8 cellular contexts compared by ENCODE assay signal in the genomic region with DNA sequence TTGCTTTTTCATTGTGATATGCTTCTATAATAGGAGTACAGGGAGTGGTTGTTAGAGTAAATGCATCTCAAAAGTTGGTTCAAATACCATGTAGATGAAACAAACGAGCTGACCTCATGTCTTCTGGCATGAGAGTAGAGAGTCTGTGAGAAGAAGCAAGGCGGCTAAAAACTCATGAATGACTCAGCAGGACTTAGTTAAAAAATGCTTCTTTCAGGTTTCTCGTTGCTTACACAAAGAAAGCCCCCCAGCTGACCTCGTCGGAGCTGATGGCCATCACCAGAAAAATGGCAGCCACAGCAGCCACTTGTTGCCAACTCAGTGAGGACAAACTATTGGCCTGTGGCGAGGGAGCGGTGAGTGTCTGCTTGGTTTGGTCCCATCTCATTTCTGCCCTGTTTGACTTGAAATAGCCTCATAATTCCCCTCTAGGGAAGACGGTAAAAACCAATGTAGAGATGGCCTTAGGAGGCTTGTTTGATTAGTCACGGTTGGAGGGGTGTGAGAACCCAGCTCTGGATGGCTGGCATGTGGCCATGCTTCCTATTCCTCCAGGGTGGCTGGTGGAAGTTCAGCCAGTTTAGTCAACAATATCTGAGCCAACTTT. TPM values are rescaled to one million over a fixed set of nuclear protein-coding genes. Genes with fewer than 3 reads are reported as not detected.
DNase-seq lines count a peak whose midpoint lies in the region; ATAC-seq, FAIRE-seq and TF ChIP-seq lines count a peak whose summit lies in the region.

No MANE protein-coding gene starts in this region.

- H2BK120ac ChIP-seq in H1 (replicated peaks; ENCODE audit: low read depth, low read length) = peak overlapping the region; percentile 1

- no peaks in the 10 kb centered on the region for H3K36me3 Mint-ChIP-seq in activated T-helper 1 cell treated with anti-CD3 and anti-CD28 coated beads, Interleukin-12 subunit alpha, Interleukin-12 subunit beta, Interleukin-2, Interleukin-4 antibody, amounts not matched to agents 30 ng/mL and 10 ng/mL and 1 ng/mL, durations not matched to agents 14 hours and 24 hours and 36 hours (ENCODE audit: low read depth)

- H3K23me2 ChIP-seq in H1 (ENCODE audit: low read depth, low read length) = no peaks in the 10 kb centered on the region

- intact Hi-C loops in activated T-helper 1 cell treated with anti-CD3 and anti-CD28 coated beads, Interleukin-12 subunit alpha, Interleukin-12 subunit beta, Interleukin-2, Interleukin-4 antibody, amounts not matched to agents 30 ng/mL and 10 ng/mL and 1 ng/mL, durations not matched to agents 14 hours and 24 hours and 36 hours (cut with micrococcal nuclease) = no loop called here
- intact Hi-C loops in gastrocnemius medialis (cut with DNase I; ENCODE audit: low total_unique reads) = no loop called here

- no peak overlapping the region for H3K4me3 Mint-ChIP-seq in activated T-helper 1 cell treated with anti-CD3 and anti-CD28 coated beads, Interleukin-12 subunit alpha, Interleukin-12 subunit beta, Interleukin-2, Interleukin-4 antibody, amounts not matched to agents 30 ng/mL and 10 ng/mL and 1 ng/mL, durations not matched to agents 14 hours and 24 hours and 36 hours

- H3K79me1 ChIP-seq in H1 (ENCODE audit: low read depth, low read length) = no peaks in the 10 kb centered on the region

- no peak overlapping the region for H3K23ac ChIP-seq in H1 (ENCODE audit: insufficient read length)

- H3K79me2 ChIP-seq in H1 (ENCODE audit: control insufficient read depth in 1 of 2, insufficient read depth in 2 of 2, low read length in 2 of 2) = no peaks in the 10 kb centered on the region

- no peaks in the 10 kb centered on the region for H3K36me3 ChIP-seq in H1 (ENCODE audit: control insufficient read depth in 2 of 4, insufficient read depth in 4 of 4, low read length in 3 of 4)
- no peaks in the 10 kb centered on the region for H3K36me3 ChIP-seq in effector memory CD4-positive, alpha-beta T cell (ENCODE audit: control insufficient read depth, insufficient read depth, low read length)
- H3K36me3 ChIP-seq in gastrocnemius medialis = no peaks in the 10 kb centered on the region

- peaks cover 5% of the 10 kb centered on the region for H3K27me3 Mint-ChIP-seq in activated T-helper 1 cell treated with anti-CD3 and anti-CD28 coated beads, Interleukin-12 subunit alpha, Interleukin-12 subunit beta, Interleukin-2, Interleukin-4 antibody, amounts not matched to agents 30 ng/mL and 10 ng/mL and 1 ng/mL, durations not matched to agents 14 hours and 24 hours and 36 hours (ENCODE audit: insufficient read depth)

- no peaks in the 10 kb centered on the region for H4K20me1 ChIP-seq in H1 (replicated peaks in 1 of 2; ENCODE audit: control insufficient read depth in 1 of 2, insufficient read depth in 2 of 2, low read length in 2 of 2)

- H2BK20ac ChIP-seq in H1 (ENCODE audit: low read length) = peak overlapping the region; percentile 72; the same call in 1 of the 2 replicates

- CTCF ChIA-PET in H1 (lab: Charles Lee; ENCODE audit: partially characterized antibody) = interaction anchor here (1.3 to 2.0 kb wide), 2 partner anchors 12 to 110 kb away, joined by 4 to 9 read pairs; no protein-coding TSS in a partner anchor

- POLR2A ChIA-PET in H1 (lab: Charles Lee; ENCODE audit: partially characterized antibody) = interaction anchor here (0.8 kb wide), 1 partner anchor 42 kb away, joined by 3 read pairs; no protein-coding TSS in a partner anchor

- H3K9me3 ChIP-seq in H1 (ENCODE audit: insufficient read depth in 2 of 2, low read depth in 1 of 2, low read length in 1 of 2) (no peaks in the 10 kb centered on the region), gastrocnemius medialis (no peaks in the 10 kb centered on the region)
- no peaks in the 10 kb centered on the region for H3K9me3 ChIP-seq in effector memory CD4-positive, alpha-beta T cell (ENCODE audit: control insufficient read depth, low read length)

- H3K56ac ChIP-seq in H1 (replicated peaks; ENCODE audit: insufficient read length, low read depth, low read length) = no peak overlapping the region

- ATAC-seq in omental fat pad (ENCODE audit: low FRiP score) (peak; percentile 85), HG02623 (IDR thresholded peaks at IDR 0.05; ENCODE audit: unreplicated experiment) (no peak), gastrocnemius medialis (no peak)

- no peak overlapping the region for H2BK15ac ChIP-seq in H1 (ENCODE audit: low read length)

- no peak overlapping the region for H3K4ac ChIP-seq in H1 (replicated peaks; ENCODE audit: insufficient read length, low read depth, low read length)

- no peak overlapping the region for H3K27ac Mint-ChIP-seq in activated T-helper 1 cell treated with anti-CD3 and anti-CD28 coated beads, Interleukin-12 subunit alpha, Interleukin-12 subunit beta, Interleukin-2, Interleukin-4 antibody, amounts not matched to agents 30 ng/mL and 10 ng/mL and 1 ng/mL, durations not matched to agents 14 hours and 24 hours and 36 hours

- H2AK5ac ChIP-seq in H1 (ENCODE audit: low read depth, low read length) = no peak overlapping the region

- TF ChIP-seq POLR2A in H1 (IDR thresholded peaks at IDR 0.05; ENCODE audit: control extremely low read depth in 1 of 2, low read depth in 2 of 2, low read length in 2 of 2) (no peak), gastrocnemius medialis (IDR thresholded peaks at IDR 0.05) (no peak)

- TF ChIP-seq CTCF in H1 (IDR thresholded peaks at IDR 0.05; ENCODE audit: control extremely low read depth in 1 of 3, insufficient read depth in 1 of 3, low read depth in 1 of 3, low read length in 3 of 3) = no peak
- TF ChIP-seq CTCF in omental fat pad (IDR thresholded peaks at IDR 0.05) = no peak
- TF ChIP-seq CTCF in gastrocnemius medialis (IDR thresholded peaks at IDR 0.05 in 4 of 5, conservative IDR thresholded peaks at IDR 0.05 in 1 of 5) = no peak

- no peak for TF ChIP-seq RAD21 in H1 (IDR thresholded peaks at IDR 0.05 in 1 of 2, conservative IDR thresholded peaks at IDR 0.05 in 1 of 2; ENCODE audit: low read depth in 2 of 2, low read length in 2 of 2)

- H3K27ac ChIP-seq in H1 (ENCODE audit: low read depth, low read length) = no peak overlapping the region
- no peak overlapping the region for H3K27ac ChIP-seq in effector memory CD4-positive, alpha-beta T cell (ENCODE audit: insufficient read depth, low read length, poor library complexity, severe bottlenecking)
- no peak overlapping the region for H3K27ac ChIP-seq in gastrocnemius medialis

- H3K9me3 Mint-ChIP-seq in activated T-helper 1 cell treated with anti-CD3 and anti-CD28 coated beads, Interleukin-12 subunit alpha, Interleukin-12 subunit beta, Interleukin-2, Interleukin-4 antibody, amounts not matched to agents 30 ng/mL and 10 ng/mL and 1 ng/mL, durations not matched to agents 14 hours and 24 hours and 36 hours = no peaks in the 10 kb centered on the region

- DNase-seq in GM04504 (ENCODE audit: low read depth) (peak; percentile 75), NCI-H345 (lab: John Stamatoyannopoulos, UW) (peak; percentile 87), H1 (ENCODE audit: low read depth in 1 of 2, low spot score in 2 of 2) (peak in 1 of 2 experiments; percentile 51), omental fat pad (ENCODE audit: low spot score) (no peak), gastrocnemius medialis (no peak)
- DNase-seq in effector memory CD4-positive, alpha-beta T cell = no peak
- no peak for DNase-seq in activated T-helper 1 cell treated with anti-CD3 and anti-CD28 coated beads, Interleukin-12 subunit alpha, Interleukin-12 subunit beta, Interleukin-2, Interleukin-4 antibody, amounts not matched to agents 30 ng/mL and 10 ng/mL and 1 ng/mL, durations not matched to agents 14 hours and 24 hours and 36 hours (ENCODE audit: low spot score)

- H3K27me3 ChIP-seq in H1 (replicated peaks in 1 of 4; ENCODE audit: control insufficient read depth in 3 of 4, extremely low read depth in 1 of 4, insufficient read depth in 3 of 4, low read length in 3 of 4) (no peaks in the 10 kb centered on the region), gastrocnemius medialis (no peaks in the 10 kb centered on the region)
- H3K27me3 ChIP-seq in effector memory CD4-positive, alpha-beta T cell (replicated peaks; ENCODE audit: control insufficient read depth, insufficient read depth, low read length, poor library complexity, severe bottlenecking) = no peaks in the 10 kb centered on the region

- H2BK5ac ChIP-seq in H1 (ENCODE audit: low read depth, low read length) = peak overlapping the region; percentile 87; the same call in 1 of the 2 replicates

- in situ Hi-C loops in gastrocnemius medialis (cut with MboI; ENCODE audit: low sequenced_read_pairs in 4 of 4) = no loop called here

- H4K8ac ChIP-seq in H1 (ENCODE audit: extremely low read depth, insufficient read depth, low read length) = no peak overlapping the region

- no peaks in the 10 kb centered on the region for H3K4me1 Mint-ChIP-seq in activated T-helper 1 cell treated with anti-CD3 and anti-CD28 coated beads, Interleukin-12 subunit alpha, Interleukin-12 subunit beta, Interleukin-2, Interleukin-4 antibody, amounts not matched to agents 30 ng/mL and 10 ng/mL and 1 ng/mL, durations not matched to agents 14 hours and 24 hours and 36 hours (ENCODE audit: low read depth)

- no peak overlapping the region for H3K9ac ChIP-seq in H1 (replicated peaks in 1 of 4; ENCODE audit: extremely low read depth in 1 of 4, low read depth in 3 of 4, low read length in 3 of 4)

- TF ChIP-seq EP300 in H1 (IDR thresholded peaks at IDR 0.05; ENCODE audit: borderline replicate concordance in 1 of 2, low read depth in 2 of 2, low read length in 2 of 2) = no peak

- H3K4me1 ChIP-seq in H1 (replicated peaks in 1 of 4; ENCODE audit: control insufficient read depth in 3 of 4, insufficient read depth in 4 of 4, low read length in 3 of 4) (peaks cover 5 to 25% (median 14%) of the 10 kb centered on the region in 4 experiments), gastrocnemius medialis (no peaks in the 10 kb centered on the region)
- H3K4me1 ChIP-seq in effector memory CD4-positive, alpha-beta T cell (ENCODE audit: control insufficient read depth, insufficient read depth, low read length, poor library complexity, severe bottlenecking) = no peaks in the 10 kb centered on the region

- H4K5ac ChIP-seq in H1 (ENCODE audit: insufficient read length, low read depth, low read length) = no peak overlapping the region

- 0 out of 2 replicates have a peak overlapping the region, but pooled peaks have one; percentile 36 for H2AFZ ChIP-seq in H1 (ENCODE audit: low read length)

- no peak overlapping the region for H3K18ac ChIP-seq in H1 (ENCODE audit: extremely low read depth, low read length)

- 0 out of 4 replicates have a peak overlapping the region, but pooled peaks of 1 of the 2 experiments have one; percentile 3 for H3K4me2 ChIP-seq in H1 (ENCODE audit: insufficient read depth in 1 of 2, low read depth in 2 of 2, low read length in 2 of 2)

- FAIRE-seq in H1 (lab: Jason Lieb, UNC) = peak; percentile 28

- H4K91ac ChIP-seq in H1 (replicated peaks; ENCODE audit: insufficient read length, low read length) = peak overlapping the region; percentile 16

- 41% methylated on average over 9 of the region's 9 CpGs; no CpG with 5 or more reads in 1 of the 2 experiments for WGBS in H1 (ENCODE audit: extremely low coverage in 1 of 2, insufficient coverage in 1 of 2, insufficient read length in 1 of 2, insufficient replicate concordance in 2 of 2, low coverage in 1 of 2, low lambda C conversion rate in 2 of 2, missing lambda C conversion rate in 1 of 2), 2 experiments

- H3K4me3 ChIP-seq in H1 (ENCODE audit: extremely low read depth in 1 of 4, insufficient read depth in 2 of 4, low read depth in 3 of 4, low read length in 4 of 4) = peak overlapping the region in 1 of 4 experiments; percentile 16; a peak in 2 of 8 replicates
- no peak overlapping the region for H3K4me3 ChIP-seq in effector memory CD4-positive, alpha-beta T cell (ENCODE audit: insufficient read depth, low read depth, low read length, poor library complexity, severe bottlenecking)
- H3K4me3 ChIP-seq in gastrocnemius medialis = no peak overlapping the region

- H3K14ac ChIP-seq in H1 (ENCODE audit: insufficient read length) = no peak overlapping the region

- H2BK12ac ChIP-seq in H1 (ENCODE audit: low read depth, low read length) = 0 out of 2 replicates have a peak overlapping the region, but pooled peaks have one; percentile 45

RNA-seq across cellular contexts. Expression of gene AFP, which starts 14.5 kb away (rescaled TPM):
- 9.9 and 10.4 TPM in 2 replicates for total RNA-seq in H1 (2021; fragmentation: NEBNext Ultra II Directional; extraction: Animal tissue kit (Norgen Biotek cat#: 25700))
- polyA plus RNA-seq in H1 (2011; rRNA removed) = 3.4 and 6.1 TPM in 2 replicates
- 6.2 TPM for polyA plus RNA-seq in H1 (2011; cell fraction: cytosol; rRNA removed)
- 1.9 TPM for polyA plus RNA-seq in H1 (2011; cell fraction: nucleus; rRNA removed)
- polyA plus RNA-seq in H1 (2012, experiment 1 of 2) = 4.1 to 11.5 TPM (median 7.7 TPM) in 4 replicates
- 3.1 TPM for polyA plus RNA-seq in H1 (2012, experiment 2 of 2)
- polyA plus RNA-seq in H1 (2013, experiment 1 of 2) = 24.9 TPM
- polyA plus RNA-seq in H1 (2013, experiment 2 of 2) = 26.3 TPM
- polyA minus RNA-seq in H1 (2011; rRNA and poly(A)+ RNA removed) = 2.0 and 2.8 TPM in 2 replicates
- polyA minus RNA-seq in H1 (2011; cell fraction: cytosol; rRNA and poly(A)+ RNA removed) = 3.3 TPM
- 2.3 TPM for polyA minus RNA-seq in H1 (2011; cell fraction: nucleus; rRNA and poly(A)+ RNA removed)
- total RNA-seq in omental fat pad (not detected), gastrocnemius medialis (not detected)
- total RNA-seq in activated T-helper 1 cell treated with anti-CD3 and anti-CD28 coated beads, Interleukin-12 subunit alpha, Interleukin-12 subunit beta, Interleukin-2, Interleukin-4 antibody, amounts not matched to agents 30 ng/mL and 10 ng/mL and 1 ng/mL, durations not matched to agents 14 hours and 24 hours and 36 hours = not detected in 2 replicates

RNA-seq across cellular contexts. Expression of gene AFM, which starts 31.0 kb away (rescaled TPM):
- not detected in 2 replicates for total RNA-seq in H1 (2021; fragmentation: NEBNext Ultra II Directional; extraction: Animal tissue kit (Norgen Biotek cat#: 25700))
- polyA plus RNA-seq in H1 (2011; rRNA removed) = not detected in 2 replicates
- not detected for polyA plus RNA-seq in H1 (2011; cell fraction: cytosol; rRNA removed)
- polyA plus RNA-seq in H1 (2011; cell fraction: nucleus; rRNA removed) = not detected
- polyA plus RNA-seq in H1 (2012, experiment 1 of 2) = not detected in 4 replicates
- polyA plus RNA-seq in H1 (2012, experiment 2 of 2) = not detected
- polyA plus RNA-seq in H1 (2013, experiment 1 of 2) = not detected
- polyA plus RNA-seq in H1 (2013, experiment 2 of 2) = not detected
- not detected in 2 replicates for polyA minus RNA-seq in H1 (2011; rRNA and poly(A)+ RNA removed)
- not detected for polyA minus RNA-seq in H1 (2011; cell fraction: cytosol; rRNA and poly(A)+ RNA removed)
- not detected for polyA minus RNA-seq in H1 (2011; cell fraction: nucleus; rRNA and poly(A)+ RNA removed)
- total RNA-seq in omental fat pad (not detected), gastrocnemius medialis (under 1 TPM in 2 of 4 donors, not detected in 2; 0.29 to 0.55 TPM)
- not detected in 2 replicates for total RNA-seq in activated T-helper 1 cell treated with anti-CD3 and anti-CD28 coated beads, Interleukin-12 subunit alpha, Interleukin-12 subunit beta, Interleukin-2, Interleukin-4 antibody, amounts not matched to agents 30 ng/mL and 10 ng/mL and 1 ng/mL, durations not matched to agents 14 hours and 24 hours and 36 hours

RNA-seq across cellular contexts. Expression of gene ALB, which starts 46.4 kb away (rescaled TPM):
- not detected in 2 replicates for total RNA-seq in H1 (2021; fragmentation: NEBNext Ultra II Directional; extraction: Animal tissue kit (Norgen Biotek cat#: 25700))
- 0.12 and 0.13 TPM in 2 replicates for polyA plus RNA-seq in H1 (2011; rRNA removed)
- 1.5 TPM for polyA plus RNA-seq in H1 (2011; cell fraction: cytosol; rRNA removed)
- 0.07 TPM for polyA plus RNA-seq in H1 (2011; cell fraction: nucleus; rRNA removed)
- 3.1 TPM in 1 of 4 replicates, not detected in the others for polyA plus RNA-seq in H1 (2012, experiment 1 of 2)
- polyA plus RNA-seq in H1 (2012, experiment 2 of 2) = 2.2 TPM
- not detected for polyA plus RNA-seq in H1 (2013, experiment 1 of 2)
- 0.09 TPM for polyA plus RNA-seq in H1 (2013, experiment 2 of 2)
- 0.98 TPM in 1 of 2 replicates, not detected in the other for polyA minus RNA-seq in H1 (2011; rRNA and poly(A)+ RNA removed)
- polyA minus RNA-seq in H1 (2011; cell fraction: cytosol; rRNA and poly(A)+ RNA removed) = not detected
- polyA minus RNA-seq in H1 (2011; cell fraction: nucleus; rRNA and poly(A)+ RNA removed) = not detected
- 1 to 10 TPM in 1 of 4 donors, not detected in 3; 1.2 TPM for total RNA-seq in omental fat pad
- not detected in 2 replicates for total RNA-seq in activated T-helper 1 cell treated with anti-CD3 and anti-CD28 coated beads, Interleukin-12 subunit alpha, Interleukin-12 subunit beta, Interleukin-2, Interleukin-4 antibody, amounts not matched to agents 30 ng/mL and 10 ng/mL and 1 ng/mL, durations not matched to agents 14 hours and 24 hours and 36 hours
- total RNA-seq in gastrocnemius medialis = 100 to 1,000 TPM in 1 of 4 donors, 10 to 100 TPM in 1, not detected in 2; 67.3 to 166 TPM

Comparison
In these comparisons a context has a peak if more than half of its experiments do, and no peak if none do; other contexts are left out.
1. DNase-seq: peak in GM04504 (single experiment) and NCI-H345 (single experiment); none in omental fat pad (single experiment), effector memory CD4-positive, alpha-beta T cell (0 of 3), activated T-helper 1 cell treated with anti-CD3 and anti-CD28 coated beads, Interleukin-12 subunit alpha, Interleukin-12 subunit beta, Interleukin-2, Interleukin-4 antibody, amounts not matched to agents 30 ng/mL and 10 ng/mL and 1 ng/mL, durations not matched to agents 14 hours and 24 hours and 36 hours (single experiment) and gastrocnemius medialis (0 of 2).
2. RNA of gene AFP, which starts 14.5 kb away (total RNA-seq): 9.9 to 10.4 TPM in H1; not detected in omental fat pad, not detected in activated T-helper 1 cell treated with anti-CD3 and anti-CD28 coated beads, Interleukin-12 subunit alpha, Interleukin-12 subunit beta, Interleukin-2, Interleukin-4 antibody, amounts not matched to agents 30 ng/mL and 10 ng/mL and 1 ng/mL, durations not matched to agents 14 hours and 24 hours and 36 hours and not detected in gastrocnemius medialis; every median in the first group is over 10 times any median in the second.